8 cellular contexts compared by ENCODE assay signal in genomic region chr11:62727833-62728721, GRCh38. TPM values are rescaled to one million over a fixed set of nuclear protein-coding genes. Genes with fewer than 3 reads are reported as not detected.
DNase-seq lines count a peak whose midpoint lies in the region; ATAC-seq, FAIRE-seq and TF ChIP-seq lines count a peak whose summit lies in the region.

Gene TTC9C (plus strand): TSS chr11:62728486. CDS start chr11:62728849, 363 bp downstream.

- DNase-seq in NCI-H187 (lab: John Stamatoyannopoulos, UW) (peak; percentile 82 to 95), T-helper 2 cell (peak; percentile 63 to 98 (median 79)), right atrium auricular region (ENCODE audit: low spot score) (peak; percentile 93), psoas muscle (peak; percentile 87 to 91), urothelium cell line (ENCODE audit: low spot score) (peak; percentile 90)

- no peaks in the 10 kb centered on the region for H3K27me3 ChIP-seq in right atrium auricular region
- no peaks in the 10 kb centered on the region for H3K27me3 ChIP-seq in psoas muscle (ENCODE audit: insufficient read depth in 3 of 3, low read length in 2 of 3)

- H3K36me3 ChIP-seq in right atrium auricular region: peaks cover 18% of the 10 kb centered on the region
- peaks cover 7 to 35% of the 10 kb centered on the region in 2 donors for H3K36me3 ChIP-seq in psoas muscle (ENCODE audit: insufficient read depth in 1 of 2, low read depth in 1 of 2)

- no peak for FAIRE-seq in urothelium cell line (lab: Jason Lieb, UNC)

- WGBS in psoas muscle, 3 donors: 0 to 1% (median 0%) methylated on average over 39 to 40 of the region's 40 CpGs

- intact Hi-C loops in psoas muscle (cut with DNase I): loop anchor here (5.0 kb wide), 2 partner anchors 34 to 39 kb away; partner anchors contain the start of gene POLR2G (in 1 of the 2)

- H3K27ac ChIP-seq in angular gyrus (ENCODE audit: low read depth, low read length): peak within 1 kb of the TSS; percentile 99
- H3K27ac ChIP-seq in right atrium auricular region: peak within 1 kb of the TSS; percentile 94 to 98
- H3K27ac ChIP-seq in psoas muscle: peak within 1 kb of the TSS; percentile 98

- H3K4me1 ChIP-seq in right atrium auricular region: peaks cover 0 to 54% of the 10 kb centered on the region in 2 donors
- H3K4me1 ChIP-seq in psoas muscle: peaks cover 38% of the 10 kb centered on the region

- ATAC-seq in GM18498 (IDR thresholded peaks at IDR 0.05; ENCODE audit: unreplicated experiment) (peak; percentile 52), HG02938 (IDR thresholded peaks at IDR 0.05; ENCODE audit: unreplicated experiment) (peak; percentile 49), psoas muscle (peak; percentile 81 to 86 (median 82))

- no peaks in the 10 kb centered on the region for H3K9me3 ChIP-seq in right atrium auricular region
- no peaks in the 10 kb centered on the region for H3K9me3 ChIP-seq in psoas muscle

- TF ChIP-seq CTCF in right atrium auricular region (IDR thresholded peaks at IDR 0.05) (no peak), psoas muscle (IDR thresholded peaks at IDR 0.05) (no peak)

- H3K4me3 ChIP-seq in right atrium auricular region (peak within 1 kb of the TSS; percentile 76 to 82), psoas muscle (peak within 1 kb of the TSS; percentile 76)

RNA-seq across cellular contexts. Expression of gene TTC9C, which starts in this region (rescaled TPM):
- 10 to 100 TPM in 1 of 2 donors, 1 to 10 TPM in 1; 9.6 to 11.4 TPM for total RNA-seq in right atrium auricular region
- total RNA-seq in psoas muscle: 10 to 100 TPM; 14.8 to 19.6 (median 16.4) TPM
- polyA plus RNA-seq in psoas muscle: 10 to 100 TPM; 20.2 to 30.4 (median 28.2) TPM

Comparison
In these comparisons a context has a peak if more than half of its experiments do, and no peak if none do; other contexts are left out.
1. Peak in every context shown above with its lines: DNase-seq, ATAC-seq, H3K4me3 ChIP-seq and H3K27ac ChIP-seq.